In genomic region chr18:49072524-49072934, GRCh38 we compare ENCODE assay signal across 1 cellular context.
A peak's percentile ranks its signal among the peaks of the same experiment; 100 is the strongest.
TF ChIP-seq lines count a peak whose summit lies in the region.

No MANE protein-coding gene starts in this region.

TF ChIP-seq in K562, 482 proteins besides CTCF, POLR2A, EP300 and RAD21 (continued from another document and continues in another):
- TF ChIP-seq HBP1 (CRISPR knock-in tag; IDR thresholded peaks at IDR 0.05), result no peak
- TF ChIP-seq ZNF586 (CRISPR knock-in tag; conservative IDR thresholded peaks at IDR 0.05), result no peak
- peak; percentile 62; the same call in 1 of the 2 replicates for TF ChIP-seq CC2D1A (IDR thresholded peaks at IDR 0.05)
- TF ChIP-seq ZBTB49 (CRISPR knock-in tag; IDR thresholded peaks at IDR 0.05; ENCODE audit: borderline replicate concordance), result no peak
- TF ChIP-seq POLR3A (IDR thresholded peaks at IDR 0.05; ENCODE audit: borderline replicate concordance, extremely low read depth, insufficient read depth, insufficient read length), result no peak
- TF ChIP-seq FOXM1 (IDR thresholded peaks at IDR 0.05; ENCODE audit: low read depth), result peak; percentile 48; the same call in 1 of the 2 replicates
- no peak for TF ChIP-seq FOXM1 (CRISPR knock-in tag; IDR thresholded peaks at IDR 0.05; ENCODE audit: low read depth)
- no peak for TF ChIP-seq HDAC6 (IDR thresholded peaks at IDR 0.05; ENCODE audit: low read depth, low read length)
- peak; percentile 54; the same call in 1 of the 2 replicates for TF ChIP-seq KLF16 (IDR thresholded peaks at IDR 0.05)
- no peak for TF ChIP-seq DLX4 (CRISPR knock-in tag; IDR thresholded peaks at IDR 0.05)
- TF ChIP-seq RNF219 (CRISPR knock-in tag; IDR thresholded peaks at IDR 0.05), result no peak
- no peak for TF ChIP-seq ATF4 (CRISPR knock-in tag; IDR thresholded peaks at IDR 0.05)
- no peak for TF ChIP-seq ARID3A (IDR thresholded peaks at IDR 0.05; ENCODE audit: borderline replicate concordance, low read depth, low read length)
- no peak for TF ChIP-seq ZBTB1 (CRISPR knock-in tag; IDR thresholded peaks at IDR 0.05; ENCODE audit: borderline replicate concordance, low read depth)
- no peak for TF ChIP-seq ADNP (tag; IDR thresholded peaks at IDR 0.05)
- TF ChIP-seq EHMT2 (IDR thresholded peaks at IDR 0.05), result 0 out of 2 replicates have a peak, but pooled peaks have one; percentile 8
- no peak for TF ChIP-seq NBN (IDR thresholded peaks at IDR 0.05; ENCODE audit: low read depth)
- TF ChIP-seq TOE1 (IDR thresholded peaks at IDR 0.05; ENCODE audit: borderline replicate concordance), result peak; percentile 53; the same call in 1 of the 2 replicates
- TF ChIP-seq TOE1 (CRISPR knock-in tag; IDR thresholded peaks at IDR 0.05; ENCODE audit: borderline replicate concordance, low read depth), result no peak
- TF ChIP-seq POLR2AphosphoS2 (IDR thresholded peaks at IDR 0.05; ENCODE audit: low read length), result no peak
- no peak for TF ChIP-seq RHOXF2B (CRISPR knock-in tag; conservative IDR thresholded peaks at IDR 0.05)
- TF ChIP-seq UBTF (IDR thresholded peaks at IDR 0.05; ENCODE audit: borderline replicate concordance in 1 of 2, low read depth in 2 of 2, low read length in 2 of 2), result 0 out of 4 replicates have a peak, but pooled peaks of 1 of the 2 experiments have one; percentile 23
- TF ChIP-seq CBX8 (IDR thresholded peaks at IDR 0.05; ENCODE audit: borderline replicate concordance, extremely low read depth, low read depth, low read length, poor library complexity, severe bottlenecking), result no peak
- TF ChIP-seq NCOR1 (IDR thresholded peaks at IDR 0.05), result peak; percentile 86
- TF ChIP-seq KDM2B (CRISPR knock-in tag; IDR thresholded peaks at IDR 0.05), result no peak
- no peak for TF ChIP-seq ZNF134 (CRISPR knock-in tag; conservative IDR thresholded peaks at IDR 0.05)
- no peak for TF ChIP-seq ZNF212 (CRISPR knock-in tag; IDR thresholded peaks at IDR 0.05)
- no peak for TF ChIP-seq RFX5 (IDR thresholded peaks at IDR 0.05; ENCODE audit: low read depth, low read length)
- TF ChIP-seq ZNF384 (IDR thresholded peaks at IDR 0.05; ENCODE audit: low read depth, low read length), result no peak
- TF ChIP-seq NONO (IDR thresholded peaks at IDR 0.05; ENCODE audit: low read depth in 2 of 2, low read length in 1 of 2), result no peak
- peak; percentile 94 for TF ChIP-seq ARID1B (IDR thresholded peaks at IDR 0.05)
- TF ChIP-seq BRD9 (IDR thresholded peaks at IDR 0.05; ENCODE audit: low read depth, partially characterized antibody), result no peak
- peak; percentile 90 for TF ChIP-seq TAL1 (IDR thresholded peaks at IDR 0.05)
- no peak for TF ChIP-seq ETV5 (CRISPR knock-in tag; IDR thresholded peaks at IDR 0.05; ENCODE audit: low read depth)
- TF ChIP-seq OTX1 (CRISPR knock-in tag; IDR thresholded peaks at IDR 0.05), result no peak
- TF ChIP-seq ZNF780A (CRISPR knock-in tag; IDR thresholded peaks at IDR 0.05), result no peak
- no peak for TF ChIP-seq ZFPM2 (CRISPR knock-in tag; IDR thresholded peaks at IDR 0.05)
- TF ChIP-seq RUNX1 (IDR thresholded peaks at IDR 0.05; ENCODE audit: low read depth), result no peak
- no peak for TF ChIP-seq ATF1 (CRISPR knock-in tag; IDR thresholded peaks at IDR 0.05)
- TF ChIP-seq ATF1 (tag; IDR thresholded peaks at IDR 0.05), result no peak
- no peak for TF ChIP-seq SMARCB1 (IDR thresholded peaks at IDR 0.05; ENCODE audit: insufficient read length, low read depth)
- TF ChIP-seq E2F1 (CRISPR knock-in tag; IDR thresholded peaks at IDR 0.05), result no peak
- TF ChIP-seq ZNF561 (CRISPR knock-in tag; conservative IDR thresholded peaks at IDR 0.05), result no peak
- no peak for TF ChIP-seq RBM14 (IDR thresholded peaks at IDR 0.05; ENCODE audit: borderline replicate concordance, insufficient read depth, low read depth, low read length)
- peak; percentile 70 for TF ChIP-seq MTA2 (IDR thresholded peaks at IDR 0.05; ENCODE audit: low read depth)
- TF ChIP-seq GTF2F1 (IDR thresholded peaks at IDR 0.05; ENCODE audit: low read depth, low read length), result no peak
- peak; percentile 67 for TF ChIP-seq CXXC5 (CRISPR knock-in tag; IDR thresholded peaks at IDR 0.05)
- TF ChIP-seq ZBTB5 (IDR thresholded peaks at IDR 0.05), result no peak
- peak in 1 of 2 experiments; percentile 67; a peak in 2 of 4 replicates for TF ChIP-seq ZMIZ1 (IDR thresholded peaks at IDR 0.05; ENCODE audit: low read depth in 2 of 2, low read length in 2 of 2)
- TF ChIP-seq SMARCE1 (IDR thresholded peaks at IDR 0.05), result peak; percentile 66
- TF ChIP-seq DACH1 (IDR thresholded peaks at IDR 0.05; ENCODE audit: partially characterized antibody), result peak; percentile 30
- TF ChIP-seq SMARCA4 (IDR thresholded peaks at IDR 0.05), result peak; percentile 84
